ENCODE assay signal across 35 cellular contexts in genomic region chr5:77545285-77545684, GRCh38.
"Had no signal": no experiment of that assay in that cellular context is flagged by ENCODE, and none has a peak within 500 bp of the region (broad histone marks: within the 10 kb centered on the region; RNA-seq: fewer than 3 reads in every experiment).

No MANE protein-coding gene starts in this region.

- H3K9ac ChIP-seq: KMS-11 had no signal

- H3K9me3 ChIP-seq: MG63 had no signal

- H3K36me3 ChIP-seq: MG63 had no signal

- H3K27me3 ChIP-seq: MG63 had no signal

- DNase-seq: Karpas-422, Kasumi-1, KG1, MG63, MM.1S, MV-4-11, NCI-H1048, NCI-H1092, NCI-H1092 treated with DMSO at 0.1 percent for 48 hours, NCI-H1105, NCI-H1105 treated with DMSO at 0.1 percent for 48 hours, NCI-H1417, NCI-H1417 treated with DMSO at 0.1 percent for 48 hours, NCI-H1436, NCI-H1436 treated with DMSO at 0.1 percent for 48 hours, NCI-H146, NCI-H1694, NCI-H1694 treated with DMSO at 0.1 percent for 48 hours, NCI-H187, NCI-H187 treated with DMSO at 0.1 percent for 48 hours, NCI-H1930, NCI-H2029, NCI-H2029 treated with DMSO at 0.1 percent for 48 hours, NCI-H2081, NCI-H2081 treated with DMSO at 0.1 percent for 48 hours, NCI-H2107, NCI-H2171, NCI-H2171 treated with DMSO at 0.1 percent for 48 hours, NCI-H2227 treated with DMSO at 0.1 percent for 48 hours, NCI-H226, NCI-H345, NCI-H446, NCI-H446 treated with DMSO at 0.1 percent for 48 hours, NCI-H510A had no signal

- H3K27ac ChIP-seq: KMS-11 had no signal

- H3K4me3 ChIP-seq: MG63 had no signal
